Comparison of ENCODE assay signal across 30 cellular contexts in the genomic region with DNA sequence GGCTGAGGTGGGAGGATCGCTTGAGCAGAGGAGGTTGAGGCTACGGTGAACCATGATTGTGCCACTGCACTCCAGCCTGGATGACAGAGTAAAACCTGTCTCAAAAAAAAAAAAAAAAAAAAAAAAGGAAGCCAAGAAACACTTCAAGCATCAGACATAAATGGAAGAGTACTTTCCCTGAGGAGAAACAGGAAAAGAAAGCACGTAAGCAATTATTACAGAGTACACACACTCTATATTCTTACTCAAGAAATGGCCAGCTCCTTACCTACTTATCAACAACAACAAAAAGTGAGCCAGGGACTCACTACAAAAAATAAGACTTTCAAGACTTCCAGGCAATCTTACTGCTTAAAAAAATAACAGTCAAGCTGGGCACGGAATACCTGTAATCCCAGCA. TPM values are rescaled to one million over a fixed set of nuclear protein-coding genes. Genes with fewer than 3 reads are reported as not detected.
A peak's percentile ranks its signal among the peaks of the same experiment; 100 is the strongest.
DNase-seq lines count a peak whose midpoint lies in the region; ATAC-seq and TF ChIP-seq lines count a peak whose summit lies in the region.
"Had no signal": no experiment of that assay in that cellular context is flagged by ENCODE, and none has a peak within 500 bp of the region (broad histone marks: within the 10 kb centered on the region; RNA-seq: fewer than 3 reads in every experiment).

No MANE protein-coding gene starts in this region.

- H3K27ac Mint-ChIP-seq in natural killer cell (peak overlapping the region; percentile 54 to 62), memory B cell (peak overlapping the region; percentile 14)
- peak overlapping the region in 1 of 2 donors; percentile 48 for H3K27ac Mint-ChIP-seq in natural killer cell treated with Interleukin-12 subunit alpha and Interleukin-12 subunit beta and Interleukin-15 and Interleukin-18, amount 100 ng/mL, for 72 hours
- H3K27ac Mint-ChIP-seq: CD8-positive, alpha-beta T cell; IgD-negative memory B cell had no signal

- peaks cover 18% of the 10 kb centered on the region for H3K36me3 Mint-ChIP-seq in natural killer cell
- peaks cover 17% of the 10 kb centered on the region for H3K36me3 Mint-ChIP-seq in natural killer cell treated with Interleukin-12 subunit alpha and Interleukin-12 subunit beta and Interleukin-15 and Interleukin-18, amount 100 ng/mL, for 72 hours
- peaks cover 16% of the 10 kb centered on the region for H3K36me3 Mint-ChIP-seq in memory B cell

- no peaks in the 10 kb centered on the region for H3K27me3 Mint-ChIP-seq in natural killer cell (ENCODE audit: low read depth in 2 of 2)
- no peaks in the 10 kb centered on the region for H3K27me3 Mint-ChIP-seq in natural killer cell treated with Interleukin-12 subunit alpha and Interleukin-12 subunit beta and Interleukin-15 and Interleukin-18, amount 100 ng/mL, for 72 hours
- H3K27me3 Mint-ChIP-seq in memory B cell: no peaks in the 10 kb centered on the region
- H3K27me3 Mint-ChIP-seq: IgD-negative memory B cell had no signal

- no peak overlapping the region for H3K4me3 ChIP-seq in BE2C (ENCODE audit: low read depth, low read length)
- H3K4me3 ChIP-seq: A549, Peyer's patch had no signal

- no peak for DNase-seq in natural killer cell
- no peak for DNase-seq in natural killer cell treated with Interleukin-12 subunit alpha and Interleukin-12 subunit beta and Interleukin-15 and Interleukin-18, amount 100 ng/mL, for 72 hours (ENCODE audit: low spot score)
- DNase-seq in RWPE1 (ENCODE audit: low spot score): no peak
- DNase-seq in memory B cell (ENCODE audit: low spot score in 2 of 2): no peak
- no peak for DNase-seq in BE2C
- DNase-seq in GDM1 (lab: John Stamatoyannopoulos, UW): no peak
- DNase-seq in OCI-M1 (lab: John Stamatoyannopoulos, UW): no peak
- DNase-seq: AML-193; C1 segment of cervical spinal cord; Caco-2; CD8-positive, alpha-beta T cell; DMS 273 treated with DMSO at 0.1 percent for 48 hours; DMS79; EL; GF-D8; NCI-H1048; NCI-H1417; NCI-H1694; NCI-H2081; NCI-H2227 treated with DMSO at 0.1 percent for 48 hours; NCI-H510A; Peyer's patch; SIG-M5; SK-N-SH; SW 1271 had no signal

- CTCF ChIA-PET in RWPE1 (lab: Yijun Ruan, JAX): interaction anchor here (0.5 kb wide), 1 partner anchor 55 kb away, joined by 3 read pairs; no protein-coding TSS in a partner anchor

- TF ChIP-seq CTCF in natural killer cell (IDR thresholded peaks at IDR 0.05) (no peak), RWPE1 (conservative IDR thresholded peaks at IDR 0.05; ENCODE audit: low read depth) (no peak), BE2C (IDR thresholded peaks at IDR 0.05; ENCODE audit: low read depth, low read length) (no peak)

- intact Hi-C loops in natural killer cell (cut with micrococcal nuclease): no loop called here

- H3K27me3 ChIP-seq in BE2C: no peaks in the 10 kb centered on the region
- H3K27me3 ChIP-seq: Peyer's patch had no signal

- peaks cover 0 to 3% of the 10 kb centered on the region in 2 donors for H3K9me3 Mint-ChIP-seq in natural killer cell
- no peaks in the 10 kb centered on the region for H3K9me3 Mint-ChIP-seq in natural killer cell treated with Interleukin-12 subunit alpha and Interleukin-12 subunit beta and Interleukin-15 and Interleukin-18, amount 100 ng/mL, for 72 hours
- H3K9me3 Mint-ChIP-seq in memory B cell: no peaks in the 10 kb centered on the region
- H3K9me3 Mint-ChIP-seq: IgD-negative memory B cell had no signal

- no peaks in the 10 kb centered on the region for H3K4me1 ChIP-seq in BE2C
- H3K4me1 ChIP-seq: Caco-2 had no signal

- peak overlapping the region; percentile 29; the same call in 1 of the 2 replicates for H3K27ac ChIP-seq in RWPE1
- H3K27ac ChIP-seq: A549, HL-60, KMS-11, Peyer's patch had no signal

- H3K4me3 Mint-ChIP-seq in natural killer cell: no peak overlapping the region
- H3K4me3 Mint-ChIP-seq in natural killer cell treated with Interleukin-12 subunit alpha and Interleukin-12 subunit beta and Interleukin-15 and Interleukin-18, amount 100 ng/mL, for 72 hours: no peak overlapping the region
- no peak overlapping the region for H3K4me3 Mint-ChIP-seq in memory B cell
- H3K4me3 Mint-ChIP-seq: CD8-positive, alpha-beta T cell had no signal

- H3K9me3 ChIP-seq in BE2C: 0 out of 2 replicates have a peak, but pooled peaks cover 3% of the 10 kb centered on the region

- ATAC-seq in natural killer cell (no peak), memory B cell (ENCODE audit: low read depth) (no peak)
- ATAC-seq in natural killer cell treated with Interleukin-12 subunit alpha and Interleukin-12 subunit beta and Interleukin-15 and Interleukin-18, amount 100 ng/mL, for 72 hours: no peak
- ATAC-seq: A549; CD8-positive, alpha-beta T cell; HCT116 had no signal

- H3K4me1 Mint-ChIP-seq in natural killer cell: peaks cover 45 to 57% of the 10 kb centered on the region in 2 donors
- H3K4me1 Mint-ChIP-seq in natural killer cell treated with Interleukin-12 subunit alpha and Interleukin-12 subunit beta and Interleukin-15 and Interleukin-18, amount 100 ng/mL, for 72 hours (ENCODE audit: low read depth in 2 of 2): peaks cover 23 to 25% of the 10 kb centered on the region in 2 donors
- peaks cover 11% of the 10 kb centered on the region for H3K4me1 Mint-ChIP-seq in memory B cell

- H3K36me3 ChIP-seq in BE2C: peaks cover 27% of the 10 kb centered on the region

- POLR2A ChIA-PET in RWPE1 (lab: Yijun Ruan, JAX; ENCODE audit: low non-redundant PET): no interaction called here

RNA-seq across cellular contexts. Expression of a gene that starts 21.8 kb away (rescaled TPM):
- 10 to 100 TPM; 62.7 to 70.8 (median 62.7) TPM for total RNA-seq in natural killer cell
- 10 to 100 TPM; 58.2 to 70.5 TPM for total RNA-seq in natural killer cell treated with Interleukin-12 subunit alpha and Interleukin-12 subunit beta and Interleukin-15 and Interleukin-18, amount 100 ng/mL, for 72 hours
- polyA plus RNA-seq in BE2C (2012; ENCODE audit: insufficient read depth, insufficient read length, low read depth): 68.5 TPM
